9 cellular contexts compared by ENCODE assay signal in the genomic region with DNA sequence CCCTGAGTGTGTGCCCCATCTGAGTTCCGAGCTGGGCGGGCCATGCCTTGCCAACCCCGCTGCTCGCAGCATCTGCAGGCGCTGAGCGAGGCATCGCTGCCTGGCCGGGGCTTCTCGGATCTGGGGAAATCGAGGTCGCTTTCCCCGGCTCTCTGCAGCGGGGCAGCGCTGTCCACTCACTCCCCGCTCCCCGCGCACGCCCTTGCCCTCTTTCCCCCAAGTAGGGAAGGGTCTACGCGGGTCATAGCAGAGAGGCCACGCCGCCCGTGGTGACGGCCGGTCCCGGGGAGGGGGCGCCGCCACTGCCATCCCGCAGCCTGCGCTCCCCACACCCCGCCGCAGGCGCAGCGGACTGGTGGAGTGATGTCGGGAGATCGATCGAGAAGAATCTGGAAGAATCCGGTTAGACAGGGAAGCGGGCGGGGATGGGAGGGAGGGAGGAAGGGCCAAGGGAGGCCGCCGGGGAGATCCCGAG. TPM values are rescaled to one million over a fixed set of nuclear protein-coding genes. Genes with fewer than 3 reads are reported as not detected.
A peak's percentile ranks its signal among the peaks of the same experiment; 100 is the strongest.
DNase-seq lines count a peak whose midpoint lies in the region; ATAC-seq, FAIRE-seq and TF ChIP-seq lines count a peak whose summit lies in the region.
"Had no signal": no experiment of that assay in that cellular context is flagged by ENCODE, and none has a peak within 500 bp of the region (broad histone marks: within the 10 kb centered on the region; RNA-seq: fewer than 3 reads in every experiment).

No MANE protein-coding gene starts in this region.

- H3K4me1 Mint-ChIP-seq in activated naive CD4-positive, alpha-beta T cell treated with anti-CD3 and anti-CD28 coated beads for 36 hours (ENCODE audit: low read depth) = peaks cover 24% of the 10 kb centered on the region

- H3K79me2 ChIP-seq in OCI-LY3 (ENCODE audit: low read length) = peaks cover 41% of the 10 kb centered on the region

- H3K27me3 ChIP-seq in OCI-LY3 (ENCODE audit: low read depth, low read length) = peaks cover 5% of the 10 kb centered on the region
- H3K27me3 ChIP-seq in bronchial epithelial cell (ENCODE audit: control insufficient read depth, insufficient read depth, low read length) = no peaks in the 10 kb centered on the region

- no peak overlapping the region for H3K27ac ChIP-seq in OCI-LY3 (ENCODE audit: low read length)
- H3K27ac ChIP-seq in skin epidermis = peak overlapping the region in 16 of 21 experiments; percentile 17 to 88 (median 66)

- TF ChIP-seq CTCF in OCI-LY3 (IDR thresholded peaks at IDR 0.05; ENCODE audit: low read depth, low read length) = no peak
- TF ChIP-seq CTCF in bronchial epithelial cell (IDR thresholded peaks at IDR 0.05; ENCODE audit: insufficient read depth, low read length, severe bottlenecking) = no peak

- no peaks in the 10 kb centered on the region for H3K9me3 ChIP-seq in OCI-LY3 (ENCODE audit: insufficient read depth, low read length)

- no peak overlapping the region for H3K27ac Mint-ChIP-seq in activated naive CD4-positive, alpha-beta T cell treated with anti-CD3 and anti-CD28 coated beads for 36 hours

- H3K4me2 ChIP-seq in OCI-LY3 (ENCODE audit: low read length) = peak overlapping the region; percentile 73

- peaks cover 9% of the 10 kb centered on the region for H3K4me1 ChIP-seq in OCI-LY3 (ENCODE audit: low read length)

- H4K20me1 ChIP-seq in OCI-LY3 (ENCODE audit: insufficient read depth, low read length) = peaks cover 21% of the 10 kb centered on the region; the same call in 1 of the 2 replicates

- peak overlapping the region; percentile 93 for H3K4me3 ChIP-seq in OCI-LY3 (ENCODE audit: low read length)
- H3K4me3 ChIP-seq in bronchial epithelial cell (ENCODE audit: low read depth, low read length) = peak overlapping the region; percentile 78
- H3K4me3 ChIP-seq in skin epidermis = peak overlapping the region; percentile 67 to 93 (median 84)

- intact Hi-C loops in activated naive CD4-positive, alpha-beta T cell treated with anti-CD3 and anti-CD28 coated beads for 36 hours (cut with micrococcal nuclease) = loop anchor here (1.0 to 10.0 kb wide), 4 partner anchors 18 to 1099 kb away; a partner anchor contains a TSS

- H3K27me3 Mint-ChIP-seq in activated naive CD4-positive, alpha-beta T cell treated with anti-CD3 and anti-CD28 coated beads for 36 hours (ENCODE audit: low read depth) = no peaks in the 10 kb centered on the region

- no peak for ATAC-seq in GM18519 (IDR thresholded peaks at IDR 0.05; ENCODE audit: low FRiP score, unreplicated experiment)

- peaks cover 29% of the 10 kb centered on the region for H3K36me3 Mint-ChIP-seq in activated naive CD4-positive, alpha-beta T cell treated with anti-CD3 and anti-CD28 coated beads for 36 hours (ENCODE audit: low read depth)

- CTCF ChIA-PET in activated naive CD4-positive, alpha-beta T cell treated with anti-CD3 and anti-CD28 coated beads for 36 hours (lab: Charles Lee) = interaction anchor here (1.4 kb wide), 1 partner anchor 11 kb away, joined by 3 read pairs; no protein-coding TSS in a partner anchor

- DNase-seq in activated naive CD4-positive, alpha-beta T cell treated with anti-CD3 and anti-CD28 coated beads for 36 hours = no peak
- no peak for DNase-seq in activated naive CD4-positive, alpha-beta T cell treated with Interleukin-2 at 50 U/mL for 16 hours
- DNase-seq in bronchial epithelial cell (ENCODE audit: low read depth) (peak; percentile 37), inferior parietal cortex (ENCODE audit: extremely low spot score) (peak; percentile 64), SKM-1 (lab: John Stamatoyannopoulos, UW; ENCODE audit: unreplicated experiment) (no peak)

- H3K9me3 Mint-ChIP-seq in activated naive CD4-positive, alpha-beta T cell treated with anti-CD3 and anti-CD28 coated beads for 36 hours = no peaks in the 10 kb centered on the region

- peak overlapping the region; percentile 74 for H3K4me3 Mint-ChIP-seq in activated naive CD4-positive, alpha-beta T cell treated with anti-CD3 and anti-CD28 coated beads for 36 hours

- H2AFZ ChIP-seq in OCI-LY3 (ENCODE audit: low read depth, low read length) = no peak overlapping the region

- H3K36me3 ChIP-seq in OCI-LY3 (replicated peaks; ENCODE audit: low read depth, low read length) = peaks cover 24% of the 10 kb centered on the region
- H3K36me3 ChIP-seq in bronchial epithelial cell (ENCODE audit: control insufficient read depth, insufficient read depth, low read length) = peaks cover 19% of the 10 kb centered on the region

- no peak for FAIRE-seq in bronchial epithelial cell (lab: Jason Lieb, UNC)
- FAIRE-seq: colon had no signal

- peak overlapping the region; percentile 81; the same call in 1 of the 2 replicates for H3K9ac ChIP-seq in OCI-LY3 (ENCODE audit: low read length)

RNA-seq across cellular contexts. Expression of a gene that starts 0.5 kb away (rescaled TPM):
- total RNA-seq in activated naive CD4-positive, alpha-beta T cell treated with anti-CD3 and anti-CD28 coated beads for 36 hours = 100 to 1,000 TPM; 139 TPM
- total RNA-seq in bronchial epithelial cell = 66.4 and 81.6 TPM in 2 replicates

RNA-seq across cellular contexts. Expression of a gene that starts 18.2 kb away (rescaled TPM):
- 10 to 100 TPM; 27.5 to 30.5 TPM for total RNA-seq in activated naive CD4-positive, alpha-beta T cell treated with anti-CD3 and anti-CD28 coated beads for 36 hours
- total RNA-seq in bronchial epithelial cell = 14.6 and 17.6 TPM in 2 replicates

RNA-seq across cellular contexts. Expression of a gene that starts 40.5 kb away (rescaled TPM):
- not detected for total RNA-seq in activated naive CD4-positive, alpha-beta T cell treated with anti-CD3 and anti-CD28 coated beads for 36 hours
- total RNA-seq in bronchial epithelial cell = not detected in 2 replicates

Comparison
In these comparisons a context has a peak if more than half of its experiments do, and no peak if none do; other contexts are left out.
1. DNase-seq: peak in bronchial epithelial cell (single experiment) and inferior parietal cortex (single experiment); none in activated naive CD4-positive, alpha-beta T cell treated with anti-CD3 and anti-CD28 coated beads for 36 hours (single experiment), activated naive CD4-positive, alpha-beta T cell treated with Interleukin-2 at 50 U/mL for 16 hours (single experiment) and SKM-1 (single experiment).
2. Peak in every context shown above with its lines, with median percentiles within 50 percentile points of each other: H3K4me3 ChIP-seq.